In genomic region chr2:112275314-112275886, GRCh38 we compare ENCODE assay signal across 1 cellular context.
A peak's percentile ranks its signal among the peaks of the same experiment; 100 is the strongest.
TF ChIP-seq lines count a peak whose summit lies in the region.

ZC3H6 (plus strand) TSS chr2:112275597; CDS start chr2:112275995, 398 bp downstream.

TF ChIP-seq in HepG2, 621 proteins besides CTCF, POLR2A, EP300 and RAD21 (continued from another document and continues in another):
- TF ChIP-seq USF2 (IDR thresholded peaks at IDR 0.05; ENCODE audit: low read depth, low read length) (no peak), USF2 (CRISPR knock-in tag; IDR thresholded peaks at IDR 0.05; ENCODE audit: borderline replicate concordance) (peak; percentile 33; the same call in 1 of the 2 replicates), ZNF790 (CRISPR knock-in tag; IDR thresholded peaks at IDR 0.05; ENCODE audit: borderline replicate concordance) (peak; percentile 94), NFYC (CRISPR knock-in tag; IDR thresholded peaks at IDR 0.05) (peak; percentile 99), HOXA9 (CRISPR knock-in tag; IDR thresholded peaks at IDR 0.05; ENCODE audit: borderline replicate concordance) (peak; percentile 87), ZFP91 (CRISPR knock-in tag; IDR thresholded peaks at IDR 0.05; ENCODE audit: borderline replicate concordance) (peak; percentile 98), FOSL2 (CRISPR knock-in tag; IDR thresholded peaks at IDR 0.05) (peak; percentile 71), NONO (IDR thresholded peaks at IDR 0.05) (no peak), NONO (CRISPR knock-in tag; conservative IDR thresholded peaks at IDR 0.05) (peak; percentile 97), ZBTB26 (CRISPR knock-in tag; IDR thresholded peaks at IDR 0.05; ENCODE audit: borderline replicate concordance) (peak; percentile 95), ATF2 (CRISPR knock-in tag; IDR thresholded peaks at IDR 0.05) (peak; percentile 92), NFKBIZ (CRISPR knock-in tag; IDR thresholded peaks at IDR 0.05) (peak; percentile 97), GLI4 (CRISPR knock-in tag; IDR thresholded peaks at IDR 0.05; ENCODE audit: borderline replicate concordance) (peak; percentile 87; the same call in 1 of the 2 replicates), HMGXB4 (CRISPR knock-in tag; IDR thresholded peaks at IDR 0.05; ENCODE audit: borderline replicate concordance in 1 of 2, low read depth in 1 of 2) (peak; percentile 98 to 99), ZNF414 (CRISPR knock-in tag; IDR thresholded peaks at IDR 0.05) (peak; percentile 99), ZNF570 (CRISPR knock-in tag; IDR thresholded peaks at IDR 0.05; ENCODE audit: borderline replicate concordance) (peak; percentile 82; the same call in 1 of the 2 replicates), HNRNPUL1 (IDR thresholded peaks at IDR 0.05; ENCODE audit: low read depth, low read length) (peak; percentile 91), ZNF253 (CRISPR knock-in tag; IDR thresholded peaks at IDR 0.05; ENCODE audit: borderline replicate concordance) (peak; percentile 93), AKAP8 (CRISPR knock-in tag; IDR thresholded peaks at IDR 0.05) (peak; percentile 50), SNAPC2 (CRISPR knock-in tag; IDR thresholded peaks at IDR 0.05) (peak; percentile 94), ATM (IDR thresholded peaks at IDR 0.05; ENCODE audit: borderline replicate concordance) (no peak), HOXA3 (CRISPR knock-in tag; IDR thresholded peaks at IDR 0.05) (peak; percentile 99), AKNA (CRISPR knock-in tag; IDR thresholded peaks at IDR 0.05; ENCODE audit: borderline replicate concordance) (no peak), ARNT (IDR thresholded peaks at IDR 0.05) (no peak), SATB2 (CRISPR knock-in tag; IDR thresholded peaks at IDR 0.05) (peak; percentile 70; the same call in 1 of the 2 replicates), ZNF607 (CRISPR knock-in tag; IDR thresholded peaks at IDR 0.05; ENCODE audit: borderline replicate concordance) (peak; percentile 97), POGK (CRISPR knock-in tag; conservative IDR thresholded peaks at IDR 0.05) (peak; percentile 99), MEF2D (CRISPR knock-in tag; IDR thresholded peaks at IDR 0.05) (peak; percentile 96; the same call in 1 of the 2 replicates), ZNF354B (CRISPR knock-in tag; IDR thresholded peaks at IDR 0.05) (peak; percentile 77; the same call in 1 of the 2 replicates), NKX3-1 (CRISPR knock-in tag; IDR thresholded peaks at IDR 0.05) (no peak), PRMT3 (CRISPR knock-in tag; IDR thresholded peaks at IDR 0.05; ENCODE audit: borderline replicate concordance, low read depth) (peak; percentile 98), EHMT2 (IDR thresholded peaks at IDR 0.05; ENCODE audit: borderline replicate concordance, low read depth, low read length) (no peak), GRHL1 (CRISPR knock-in tag; conservative IDR thresholded peaks at IDR 0.05) (no peak), ZNF281 (CRISPR knock-in tag; IDR thresholded peaks at IDR 0.05; ENCODE audit: borderline replicate concordance) (peak; percentile 73)
